In the genomic region with DNA sequence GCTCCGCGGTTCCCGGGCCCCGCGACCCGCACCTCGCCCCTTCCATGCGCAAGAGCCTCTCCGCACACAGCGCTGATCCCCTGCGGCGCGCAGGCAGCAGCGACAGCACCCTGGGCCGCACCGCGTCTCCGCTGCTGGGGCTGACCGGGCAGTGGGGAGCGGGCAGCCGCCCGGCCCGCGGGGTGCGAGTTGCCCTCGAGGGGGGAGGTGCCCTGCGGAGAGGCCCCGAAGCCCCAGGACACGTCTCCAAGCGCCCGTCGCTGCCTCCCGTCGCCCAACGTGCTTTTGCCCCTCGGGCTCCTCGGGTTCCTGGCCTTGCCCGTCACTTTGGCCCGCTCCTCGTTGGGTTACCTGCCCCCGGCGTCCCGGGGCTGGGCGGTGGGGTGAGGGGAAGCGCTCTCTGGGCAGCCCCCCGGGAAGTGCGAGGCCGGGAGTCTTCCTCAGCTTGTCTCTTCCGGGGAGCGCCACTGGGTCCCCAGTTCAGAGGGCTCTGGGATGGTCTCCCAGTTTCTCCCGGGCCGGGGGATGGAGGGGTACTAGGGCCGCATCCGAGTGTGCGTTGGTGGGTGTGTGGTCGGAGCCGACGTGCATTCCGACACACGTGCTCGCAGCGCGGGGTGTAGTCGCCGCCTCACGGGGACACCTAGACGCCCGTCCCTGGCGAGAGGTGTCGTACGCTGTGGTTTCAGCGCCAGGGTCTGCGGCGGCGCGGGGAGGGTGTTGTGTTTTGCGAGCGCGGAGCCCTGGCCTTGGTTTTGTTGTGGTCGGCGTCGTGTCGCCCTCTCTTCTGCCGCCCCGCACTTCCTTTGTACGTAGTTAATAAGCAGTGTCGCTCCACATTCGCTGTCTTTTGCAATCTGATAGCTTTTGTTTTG, we compare ENCODE assay signal across 8 cellular contexts. TPM values are rescaled to one million over a fixed set of nuclear protein-coding genes. Genes with fewer than 3 reads are reported as not detected.
DNase-seq lines count a peak whose midpoint lies in the region; ATAC-seq, FAIRE-seq and TF ChIP-seq lines count a peak whose summit lies in the region.

No MANE protein-coding gene starts in this region.

- BruUV-seq in K562 (replicated peaks; lab: Mats Ljungman, UMichigan) = no TSS peak

- H3K27me3 ChIP-seq in K562 (ENCODE audit: control insufficient read depth in 2 of 2, insufficient read depth in 2 of 2, low read length in 2 of 2) = peaks cover 2 to 18% of the 10 kb centered on the region in 2 experiments; a peak in 3 of 5 replicates
- H3K27me3 ChIP-seq in iPS-15b (ENCODE audit: control insufficient read depth, insufficient read depth, low read length) = no peaks in the 10 kb centered on the region
- H3K27me3 ChIP-seq in small intestine (ENCODE audit: control insufficient read depth in 2 of 2, insufficient read depth in 2 of 2, low read length in 2 of 2) = no peaks in the 10 kb centered on the region

- ATAC-seq in K562 = no peak
- ATAC-seq in HG03565 (IDR thresholded peaks at IDR 0.05; ENCODE audit: unreplicated experiment) = no peak

- no peak for TF ChIP-seq CTCF in GM12875 (IDR thresholded peaks at IDR 0.05; ENCODE audit: borderline replicate concordance, insufficient read depth, low read depth, low read length)
- TF ChIP-seq CTCF in K562 (IDR thresholded peaks at IDR 0.05 in 2 of 3, conservative IDR thresholded peaks at IDR 0.05 in 1 of 3; ENCODE audit: insufficient read depth in 2 of 3, low read depth in 1 of 3, low read length in 3 of 3) = no peak
- TF ChIP-seq CTCF in D721Med (IDR thresholded peaks at IDR 0.05; ENCODE audit: insufficient read depth, missing control alignments) = no peak

- POLR2A ChIA-PET in K562 (lab: Yijun Ruan, JAX) = no interaction called here

- TF ChIP-seq POLR2A in K562 (conservative IDR thresholded peaks at IDR 0.05) = no peak

- H3K27ac ChIP-seq in K562 (ENCODE audit: extremely low read depth, low read depth, low read length) = no peak overlapping the region
- H3K27ac ChIP-seq in small intestine (ENCODE audit: low read depth in 1 of 2, low read length in 1 of 2) = peak overlapping the region in 1 of 2 donors; percentile 94

- H3K36me3 ChIP-seq in K562 (ENCODE audit: control insufficient read depth, insufficient read depth, low read length) (no peaks in the 10 kb centered on the region), iPS-15b (ENCODE audit: control insufficient read depth, insufficient read depth, low read length) (no peaks in the 10 kb centered on the region), small intestine (ENCODE audit: control insufficient read depth in 2 of 2, insufficient read depth in 2 of 2, low read length in 2 of 2) (no peaks in the 10 kb centered on the region)

- H3K9me3 ChIP-seq in K562 (replicated peaks; ENCODE audit: control insufficient read depth, insufficient read depth, low read depth, low read length) (no peaks in the 10 kb centered on the region), iPS-15b (ENCODE audit: control insufficient read depth, insufficient read depth, low read length) (no peaks in the 10 kb centered on the region), small intestine (ENCODE audit: control insufficient read depth, low read depth) (no peaks in the 10 kb centered on the region)

- H2AFZ ChIP-seq in K562 (ENCODE audit: low read depth, low read length) = no peak overlapping the region

- CTCF ChIA-PET in K562 (lab: Yijun Ruan, JAX; ENCODE audit: low intra/inter-chr PET ratio) = no interaction called here

- intact Hi-C loops in K562 (cut with micrococcal nuclease) = loop anchor here (10.0 kb wide), 1 partner anchor 425 kb away; no protein-coding TSS in a partner anchor

- no peaks in the 10 kb centered on the region for H3K9me1 ChIP-seq in K562 (ENCODE audit: control insufficient read depth, insufficient read depth, low read length)

- H3K4me3 ChIP-seq in GM12875 (ENCODE audit: low read depth, low read length) (peak overlapping the region; percentile 60), K562 (no peak overlapping the region), iPS-15b (ENCODE audit: low read depth, low read length) (peak overlapping the region; percentile 87), small intestine (ENCODE audit: low read depth in 1 of 2, low read length in 2 of 2) (peak overlapping the region; percentile 60 to 94)

- TF ChIP-seq EP300 in K562 (IDR thresholded peaks at IDR 0.05; ENCODE audit: low read length) = no peak

- H3K4me1 ChIP-seq in K562 (replicated peaks in 1 of 2; ENCODE audit: control insufficient read depth in 2 of 2, insufficient read depth in 2 of 2, low read length in 2 of 2) = peaks cover 3 to 30% of the 10 kb centered on the region in 2 experiments; a peak in 4 of 5 replicates
- H3K4me1 ChIP-seq in iPS-15b (ENCODE audit: control insufficient read depth, insufficient read depth, low read length) = peaks cover 12% of the 10 kb centered on the region
- H3K4me1 ChIP-seq in small intestine (ENCODE audit: control insufficient read depth in 2 of 2, insufficient read depth in 1 of 2, low read depth in 1 of 2, low read length in 1 of 2) = peaks cover 0 to 4% of the 10 kb centered on the region in 2 donors

- no peaks in the 10 kb centered on the region; the same call in 1 of the 2 replicates for H4K20me1 ChIP-seq in K562 (replicated peaks; ENCODE audit: control insufficient read depth, insufficient read depth, low read length)

- no peaks in the 10 kb centered on the region for H3K79me2 ChIP-seq in K562 (ENCODE audit: control insufficient read depth, insufficient read depth, low read length)

- H3K9ac ChIP-seq in K562 (ENCODE audit: insufficient read depth in 1 of 2, low read depth in 2 of 2, low read length in 2 of 2) = no peak overlapping the region
- H3K9ac ChIP-seq in iPS-15b (ENCODE audit: low read depth, low read length) = peak overlapping the region; percentile 67

- no peak for FAIRE-seq in K562 (lab: Jason Lieb, UNC)
- no peak for FAIRE-seq in small intestine (lab: Jason Lieb, UNC)
- no peak for FAIRE-seq in D721Med (lab: Jason Lieb, UNC)

- no peak for TF ChIP-seq RAD21 in K562 (CRISPR knock-in tag; conservative IDR thresholded peaks at IDR 0.05 in 1 of 2, IDR thresholded peaks at IDR 0.05 in 1 of 2)

- DNase-seq in T follicular helper cell (ENCODE audit: low read depth) (peak; percentile 32), K562 (ENCODE audit: extremely low read depth in 1 of 4, low spot score in 3 of 4) (no peak), small intestine (peak; percentile 31), COLO829 (ENCODE audit: low spot score) (no peak), D721Med (ENCODE audit: insufficient read length, low spot score) (no peak)

- 89% methylated on average over 31 of the region's 88 CpGs for WGBS in K562 (ENCODE audit: insufficient coverage, low coverage, missing lambda C conversion rate)
- 1 to 2% (median 2%) methylated on average over 59 to 88 of the region's 88 CpGs for WGBS in small intestine, 3 donors

- no peak overlapping the region for H3K4me2 ChIP-seq in K562 (ENCODE audit: insufficient read depth, low read length)

- in situ Hi-C loops in K562 (cut with MboI) = no loop called here

TF ChIP-seq in K562, 482 proteins besides CTCF, POLR2A, EP300 and RAD21:
- TF ChIP-seq PCBP2 (IDR thresholded peaks at IDR 0.05; ENCODE audit: low read depth, low read length, poor library complexity, severe bottlenecking) (no peak), PCBP1 (IDR thresholded peaks at IDR 0.05; ENCODE audit: low read depth, low read length, poor library complexity, severe bottlenecking) (peak; percentile 27), FOS (IDR thresholded peaks at IDR 0.05; ENCODE audit: extremely low read depth, insufficient read length) (no peak), SP2 (IDR thresholded peaks at IDR 0.05; ENCODE audit: extremely low read depth, low read depth, low read length, poor library complexity, severe bottlenecking) (no peak)
TF ChIP-seq in K562: peak in this region for 1.

RNA-seq across cellular contexts. Expression of a gene that starts 1.9 kb away (rescaled TPM):
- 24.2 and 40.2 TPM in 2 replicates for total RNA-seq in K562 (2011; cell fraction: chromatin; rRNA removed; ENCODE audit: low replicate concordance)
- total RNA-seq in K562 (2011; cell fraction: nucleolus; rRNA removed) = 28.0 and 30.7 TPM in 2 replicates
- total RNA-seq in K562 (2011; cell fraction: nucleoplasm; rRNA removed) = 29.8 and 30.2 TPM in 2 replicates
- 2.5 and 3.1 TPM in 2 replicates for total RNA-seq in K562 (2014; rRNA removed)
- 1.5 and 2.5 TPM in 2 replicates for total RNA-seq in K562 (2014; rRNA removed; fragmentation: Illumina TruSeq; extraction: Trizol)
- 1.1 and 1.5 TPM in 2 replicates for total RNA-seq in K562 (2015; rRNA removed; fragmentation: Illumina TruSeq; extraction: Trizol)
- total RNA-seq in K562 (2021) = 4.0 and 8.0 TPM in 2 replicates
- polyA plus RNA-seq in K562 (2011; rRNA removed) = 1.3 and 1.6 TPM in 2 replicates
- 1.00 and 2.5 TPM in 2 replicates for polyA plus RNA-seq in K562 (2011; cell fraction: cytosol; rRNA removed)
- polyA plus RNA-seq in K562 (2011; cell fraction: nucleus; rRNA removed) = 10.0 and 18.6 TPM in 2 replicates
- 1.6 and 1.9 TPM in 2 replicates for polyA plus RNA-seq in K562 (2012)
- polyA plus RNA-seq in K562 (2014; fragmentation: Illumina TruSeq; extraction: Trizol) = 1.5 TPM in 2 replicates
- polyA plus RNA-seq in K562 (2014; fragmentation: Nextera tagmentation; extraction: Ambion mirVana) = under 1 TPM; 0.35 to 0.38 TPM
- 0.94 and 1.9 TPM in 2 replicates for polyA plus RNA-seq in K562 (2014; rRNA removed)
- 9.4 and 10.5 TPM in 2 replicates for polyA minus RNA-seq in K562 (2011; rRNA and poly(A)+ RNA removed)
- polyA minus RNA-seq in K562 (2011; cell fraction: cytosol; rRNA and poly(A)+ RNA removed) = 5.3 and 14.5 TPM in 2 replicates
- polyA minus RNA-seq in K562 (2011; cell fraction: nucleus; rRNA and poly(A)+ RNA removed) = 12.4 and 13.0 TPM in 2 replicates
- polyA plus RNA-seq in small intestine = 1 to 10 TPM in 2 of 3 donors, under 1 TPM in 1; 0.54 to 6.5 (median 1.1) TPM

Comparison
In these comparisons a context has a peak if more than half of its experiments do, and no peak if none do; other contexts are left out.
1. DNase-seq: peak in T follicular helper cell (single experiment) and small intestine (single experiment); none in K562 (0 of 4), COLO829 (single experiment) and D721Med (single experiment).